In genomic region chr10:107653832-107654287, GRCh38 we compare ENCODE assay signal across 8 cellular contexts.
DNase-seq lines count a peak whose midpoint lies in the region; ATAC-seq and TF ChIP-seq lines count a peak whose summit lies in the region.

No MANE protein-coding gene starts in this region.

- 5 to 8% methylated on average over 5 of the region's 5 CpGs for WGBS in transverse colon (ENCODE audit: low coverage in 1 of 2), 2 donors

- TF ChIP-seq CTCF in kidney epithelial cell (IDR thresholded peaks at IDR 0.05; ENCODE audit: insufficient read depth, low read length, poor library complexity, severe bottlenecking) (no peak), transverse colon (IDR thresholded peaks at IDR 0.05) (no peak)

- no peaks in the 10 kb centered on the region for H3K27me3 ChIP-seq in kidney epithelial cell (ENCODE audit: control insufficient read depth, insufficient read depth, low read length)
- H3K27me3 ChIP-seq in transverse colon, result no peaks in the 10 kb centered on the region

- H3K4me1 ChIP-seq in transverse colon, result peaks cover 0 to 14% (median 3%) of the 10 kb centered on the region in 4 donors

- no peak for TF ChIP-seq EP300 in transverse colon (IDR thresholded peaks at IDR 0.05; ENCODE audit: low read depth)

- H3K4me3 ChIP-seq in kidney epithelial cell (ENCODE audit: low read depth, low read length), result peak overlapping the region; percentile 19
- peak overlapping the region in 3 of 4 donors; percentile 22 to 47 (median 30) for H3K4me3 ChIP-seq in transverse colon

- in situ Hi-C loops in transverse colon (cut with MboI; ENCODE audit: low pct_ligation_motif_present in 1 of 4, low pct_unique_long_range_greater_than_20kb in 1 of 4, low sequenced_read_pairs in 3 of 4), result no loop called here

- intact Hi-C loops in Right ventricle myocardium inferior (cut with DNase I), result no loop called here
- intact Hi-C loops in cardiac septum (cut with DNase I), result no loop called here
- intact Hi-C loops in transverse colon (cut with DNase I; ENCODE audit: low total_unique reads), result no loop called here

- no peaks in the 10 kb centered on the region for H3K36me3 ChIP-seq in kidney epithelial cell (ENCODE audit: control insufficient read depth, insufficient read depth, low read length)
- no peaks in the 10 kb centered on the region for H3K36me3 ChIP-seq in transverse colon

- H3K27ac ChIP-seq in transverse colon, result peak overlapping the region; percentile 59 to 74 (median 60)

- ATAC-seq in Right ventricle myocardium inferior (peak; percentile 68), HG03378 (IDR thresholded peaks at IDR 0.05; ENCODE audit: unreplicated experiment) (peak; percentile 82), SK-N-SH treated with all-trans-retinoic acid at 6 μM for 48 hours (peak; percentile 75)

- no peak for TF ChIP-seq POLR2A in transverse colon (IDR thresholded peaks at IDR 0.05)

- DNase-seq in Right ventricle myocardium inferior (ENCODE audit: missing footprints) (no peak), cardiac septum (ENCODE audit: low spot score) (no peak), kidney epithelial cell (ENCODE audit: low read depth) (peak; percentile 31), transverse colon (peak; percentile 17), DMS114 treated with DMSO at 0.1 percent for 48 hours (lab: John Stamatoyannopoulos, UW; ENCODE audit: unreplicated experiment) (no peak), COLO668 (lab: John Stamatoyannopoulos, UW; ENCODE audit: unreplicated experiment) (no peak)

- no peaks in the 10 kb centered on the region for H3K9me3 ChIP-seq in transverse colon

TF ChIP-seq in SK-N-SH treated with all-trans-retinoic acid at 6 μM for 48 hours, 23 proteins besides CTCF, POLR2A, EP300 and RAD21:
- TF ChIP-seq ZNF70 (CRISPR knock-in tag; IDR thresholded peaks at IDR 0.05), result no peak
- no peak for TF ChIP-seq SNAI2 (CRISPR knock-in tag; IDR thresholded peaks at IDR 0.05)
- no peak for TF ChIP-seq ZNF8 (CRISPR knock-in tag; IDR thresholded peaks at IDR 0.05)
- no peak for TF ChIP-seq ZFP30 (CRISPR knock-in tag; IDR thresholded peaks at IDR 0.05)
- TF ChIP-seq TSHZ2 (CRISPR knock-in tag; IDR thresholded peaks at IDR 0.05), result no peak
- TF ChIP-seq ESRRG (CRISPR knock-in tag; IDR thresholded peaks at IDR 0.05), result no peak
- no peak for TF ChIP-seq BACH2 (CRISPR knock-in tag; IDR thresholded peaks at IDR 0.05; ENCODE audit: borderline replicate concordance)

Comparison
In these comparisons a context has a peak if more than half of its experiments do, and no peak if none do; other contexts are left out.
1. DNase-seq: peak in kidney epithelial cell (single experiment) and transverse colon (single experiment); none in Right ventricle myocardium inferior (single experiment), cardiac septum (single experiment), DMS114 treated with DMSO at 0.1 percent for 48 hours (single experiment) and COLO668 (single experiment).
2. Peak in every context shown above with its lines, with median percentiles within 50 percentile points of each other: ATAC-seq.